12 cellular contexts compared by ENCODE assay signal in genomic region chr5:167982-168660, GRCh38. TPM values are rescaled to one million over a fixed set of nuclear protein-coding genes. Genes with fewer than 3 reads are reported as not detected.
DNase-seq lines count a peak whose midpoint lies in the region; ATAC-seq and TF ChIP-seq lines count a peak whose summit lies in the region.
"Had no signal": no experiment of that assay in that cellular context is flagged by ENCODE, and none has a peak within 500 bp of the region (broad histone marks: within the 10 kb centered on the region; RNA-seq: fewer than 3 reads in every experiment).

No MANE protein-coding gene starts in this region.

- no peak overlapping the region for H3K4me3 Mint-ChIP-seq in glutamatergic neuron (ENCODE audit: unreplicated experiment)
- H3K4me3 Mint-ChIP-seq: T-helper 2 cell treated with Interferon-gamma antibody and Interleukin-4, amounts not matched to agents 5 μg/mL and 100 μg/mL, for 36 hours had no signal

- no peak for TF ChIP-seq CTCF in VCaP (conservative IDR thresholded peaks at IDR 0.05)
- TF ChIP-seq CTCF in glutamatergic neuron (IDR thresholded peaks at IDR 0.05; ENCODE audit: partially characterized antibody, unreplicated experiment) = no peak

- peaks cover 9% of the 10 kb centered on the region for H3K27me3 Mint-ChIP-seq in glutamatergic neuron (ENCODE audit: unreplicated experiment)

- 71% methylated on average over 18 of the region's 18 CpGs for WGBS in right cardiac atrium

- intact Hi-C loops in left cardiac atrium (cut with DNase I) (no loop called here), right cardiac atrium (cut with DNase I) (no loop called here)

- DNase-seq in left cardiac atrium (peak; percentile 21), right cardiac atrium (no peak), glutamatergic neuron (peak; percentile 5), NCI-H1105 (lab: John Stamatoyannopoulos, UW) (no peak), retina (no peak)
- no peak for DNase-seq in activated CD8-positive, alpha-beta memory T cell treated with anti-CD3 and anti-CD28 coated beads, Interleukin-2, amount 50 U/mL, for 48 hours

- no peaks in the 10 kb centered on the region for H3K4me1 ChIP-seq in right cardiac atrium (ENCODE audit: control insufficient read depth, insufficient read depth, low read length)

- H3K27me3 ChIP-seq in right cardiac atrium (ENCODE audit: control insufficient read depth, insufficient read depth) = no peaks in the 10 kb centered on the region

- ATAC-seq in left cardiac atrium = no peak
- ATAC-seq in right cardiac atrium = no peak
- no peak for ATAC-seq in GM18873 (IDR thresholded peaks at IDR 0.05; ENCODE audit: low FRiP score, unreplicated experiment)
- ATAC-seq: GM12878 had no signal

- no peaks in the 10 kb centered on the region for H3K36me3 Mint-ChIP-seq in glutamatergic neuron (ENCODE audit: unreplicated experiment)

- no peak overlapping the region for H3K27ac ChIP-seq in right cardiac atrium (ENCODE audit: low read length)
- peak overlapping the region; percentile 75 for H3K27ac ChIP-seq in VCaP
- H3K27ac ChIP-seq: epithelial cell of prostate had no signal

- H3K27ac Mint-ChIP-seq in glutamatergic neuron (ENCODE audit: unreplicated experiment) = no peak overlapping the region
- H3K27ac Mint-ChIP-seq: T-helper 2 cell treated with Interferon-gamma antibody and Interleukin-4, amounts not matched to agents 5 μg/mL and 100 μg/mL, for 36 hours had no signal

- no peaks in the 10 kb centered on the region for H3K9me3 ChIP-seq in right cardiac atrium (ENCODE audit: control insufficient read depth, low read length)

- peaks cover 4% of the 10 kb centered on the region for H3K4me1 Mint-ChIP-seq in glutamatergic neuron (ENCODE audit: low read depth, unreplicated experiment)

- H3K4me3 ChIP-seq in right cardiac atrium (ENCODE audit: low read length) = no peak overlapping the region
- H3K4me3 ChIP-seq: GM12878 had no signal

- H3K9me3 Mint-ChIP-seq in glutamatergic neuron (ENCODE audit: unreplicated experiment) = peaks cover 11% of the 10 kb centered on the region
- H3K9me3 Mint-ChIP-seq: T-helper 2 cell treated with Interferon-gamma antibody and Interleukin-4, amounts not matched to agents 5 μg/mL and 100 μg/mL, for 36 hours had no signal

RNA-seq across cellular contexts. Expression of gene LRRC14B, which starts 23.2 kb away (rescaled TPM):
- total RNA-seq in left cardiac atrium = 10 to 100 TPM; 16.5 to 35.9 TPM
- total RNA-seq in right cardiac atrium = 10 to 100 TPM in 3 of 4 donors, 1 to 10 TPM in 1; 6.3 to 51.1 (median 30.8) TPM
- polyA plus RNA-seq in right cardiac atrium = 47.6 TPM
- total RNA-seq in glutamatergic neuron (ENCODE audit: unreplicated experiment) = not detected
- total RNA-seq: ureter had no signal

RNA-seq across cellular contexts. Expression of gene CCDC127, which starts 49.8 kb away (rescaled TPM):
- 1 to 10 TPM; 7.8 to 9.6 TPM for total RNA-seq in left cardiac atrium
- 1 to 10 TPM; 8.1 to 9.8 (median 8.6) TPM for total RNA-seq in right cardiac atrium
- 6.1 TPM for polyA plus RNA-seq in right cardiac atrium
- total RNA-seq in glutamatergic neuron (ENCODE audit: unreplicated experiment) = 11.9 TPM

RNA-seq across cellular contexts. Expression of gene SDHA, which starts 50.0 kb away (rescaled TPM):
- 100 to 1,000 TPM; 395 to 449 TPM for total RNA-seq in left cardiac atrium
- total RNA-seq in right cardiac atrium = 100 to 1,000 TPM; 370 to 452 (median 422) TPM
- 605 TPM for polyA plus RNA-seq in right cardiac atrium
- total RNA-seq in glutamatergic neuron (ENCODE audit: unreplicated experiment) = 81.3 TPM

Comparison
In these comparisons a context has a peak if more than half of its experiments do, and no peak if none do; other contexts are left out.
1. DNase-seq: peak in left cardiac atrium (single experiment) and glutamatergic neuron (single experiment); none in right cardiac atrium (0 of 3), NCI-H1105 (single experiment), activated CD8-positive, alpha-beta memory T cell treated with anti-CD3 and anti-CD28 coated beads, Interleukin-2, amount 50 U/mL, for 48 hours (single experiment) and retina (single experiment).